ENCODE assay signal across 38 cellular contexts in the genomic region with DNA sequence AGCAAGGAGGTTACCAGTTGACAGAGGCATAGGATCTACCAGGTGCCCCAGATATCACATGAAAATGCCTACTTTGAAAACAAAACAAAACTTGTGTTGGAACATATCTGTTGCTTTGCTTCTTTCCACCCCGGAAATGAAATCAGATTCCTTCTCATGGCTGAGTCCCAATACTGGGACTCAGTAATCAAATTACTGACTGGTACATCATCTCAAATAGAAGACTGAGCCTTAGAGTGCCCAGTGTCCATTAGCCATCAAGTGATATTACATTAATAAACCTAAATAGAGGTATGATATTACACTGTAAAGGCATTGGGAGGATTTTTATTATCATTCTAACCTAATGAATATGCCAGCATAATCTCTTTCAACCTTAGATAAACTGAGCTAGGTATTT. TPM values are rescaled to one million over a fixed set of nuclear protein-coding genes. Genes with fewer than 3 reads are reported as not detected.
"Had no signal": no experiment of that assay in that cellular context is flagged by ENCODE, and none has a peak within 500 bp of the region (broad histone marks: within the 10 kb centered on the region; RNA-seq: fewer than 3 reads in every experiment).

No MANE protein-coding gene starts in this region.

- H3K4me1 Mint-ChIP-seq: activated B cell treated with CpG ODN at 0.5 μM for 24 hours, T-cell, T-helper 17 cell had no signal

- FAIRE-seq: astrocyte, RCC 7860 had no signal

- H3K27ac Mint-ChIP-seq: activated B cell treated with CpG ODN at 0.5 μM for 24 hours; activated CD4-positive, alpha-beta memory T cell treated with anti-CD3 and anti-CD28 coated beads for 36 hours; activated naive CD4-positive, alpha-beta T cell treated with anti-CD3 and anti-CD28 coated beads for 36 hours; activated naive CD4-positive, alpha-beta T cell treated with anti-CD3 and anti-CD28 coated beads, Interleukin-2, amount 50 U/mL, for 72 hours; activated T-helper 1 cell treated with anti-CD3 and anti-CD28 coated beads, Interleukin-12 subunit alpha, Interleukin-12 subunit beta, Interleukin-2, Interleukin-4 antibody, amounts not matched to agents 30 ng/mL and 10 ng/mL and 1 ng/mL, durations not matched to agents 14 hours and 24 hours and 36 hours; T-cell; T-helper 17 cell had no signal

- H3K9me3 Mint-ChIP-seq: activated B cell treated with CpG ODN at 0.5 μM for 24 hours; activated CD4-positive, alpha-beta memory T cell treated with anti-CD3 and anti-CD28 coated beads for 36 hours; activated naive CD4-positive, alpha-beta T cell treated with anti-CD3 and anti-CD28 coated beads for 36 hours; activated naive CD4-positive, alpha-beta T cell treated with anti-CD3 and anti-CD28 coated beads, Interleukin-2, amount 50 U/mL, for 72 hours; activated T-cell treated with anti-CD3 and anti-CD28 coated beads, Interleukin-2, amount 50 U/mL, for 4 hours; activated T-helper 1 cell treated with anti-CD3 and anti-CD28 coated beads, Interleukin-12 subunit alpha, Interleukin-12 subunit beta, Interleukin-2, Interleukin-4 antibody, amounts not matched to agents 30 ng/mL and 10 ng/mL and 1 ng/mL, durations not matched to agents 14 hours and 24 hours and 36 hours had no signal

- H3K4me2 ChIP-seq: PC-9 had no signal

- ATAC-seq: activated naive CD4-positive, alpha-beta T cell treated with anti-CD3 and anti-CD28 coated beads, Interleukin-2, amount 50 U/mL, for 72 hours; activated T-cell treated with anti-CD3 and anti-CD28 coated beads, Interleukin-2, amount 50 U/mL, for 4 hours; body of pancreas; Right ventricle myocardium inferior; SK-N-SH treated with all-trans-retinoic acid at 6 μM for 48 hours; T-cell; T-helper 17 cell had no signal

- H3K36me3 Mint-ChIP-seq: activated CD4-positive, alpha-beta memory T cell treated with anti-CD3 and anti-CD28 coated beads for 36 hours; activated naive CD4-positive, alpha-beta T cell treated with anti-CD3 and anti-CD28 coated beads, Interleukin-2, amount 50 U/mL, for 72 hours; T-cell had no signal

- H3K27me3 ChIP-seq: adrenal gland, body of pancreas had no signal

- H3K9me3 ChIP-seq: body of pancreas had no signal

- H3K36me3 ChIP-seq: adrenal gland had no signal

- H3K4me1 ChIP-seq: adrenal gland, body of pancreas had no signal

- H3K4me3 Mint-ChIP-seq: activated B cell treated with CpG ODN at 0.5 μM for 24 hours; activated CD4-positive, alpha-beta memory T cell treated with anti-CD3 and anti-CD28 coated beads for 36 hours; activated naive CD4-positive, alpha-beta T cell treated with anti-CD3 and anti-CD28 coated beads for 36 hours; activated T-cell treated with anti-CD3 and anti-CD28 coated beads, Interleukin-2, amount 50 U/mL, for 4 hours; activated T-helper 1 cell treated with anti-CD3 and anti-CD28 coated beads, Interleukin-12 subunit alpha, Interleukin-12 subunit beta, Interleukin-2, Interleukin-4 antibody, amounts not matched to agents 30 ng/mL and 10 ng/mL and 1 ng/mL, durations not matched to agents 14 hours and 24 hours and 36 hours; T-cell; T-helper 17 cell had no signal

- H3K4me3 ChIP-seq: adrenal gland, body of pancreas, PC-9 had no signal

- H3K27ac ChIP-seq: adrenal gland, body of pancreas, PC-9, RWPE1, VCaP had no signal

- DNase-seq: activated B cell treated with CpG ODN at 0.5 μM for 24 hours; activated CD4-positive, alpha-beta memory T cell treated with anti-CD3 and anti-CD28 coated beads for 36 hours; activated CD4-positive, alpha-beta T cell treated with anti-CD3 and anti-CD28 coated beads for 4 hours; activated CD4-positive, alpha-beta T cell treated with anti-CD3 and anti-CD28 coated beads, Interleukin-2, amount 50 U/mL, for 1 hour; activated CD4-positive, CD25-positive, alpha-beta regulatory T cell treated with anti-CD3 and anti-CD28 coated beads, Interleukin-2, amount 50 U/mL, for 72 hours; activated CD8-positive, alpha-beta memory T cell treated with anti-CD3 and anti-CD28 coated beads, Interleukin-2, amount 50 U/mL, for 4 hours; activated gamma-delta T cell treated with Interleukin-2 at 50 U/mL for 16 hours; activated naive CD4-positive, alpha-beta T cell treated with anti-CD3 and anti-CD28 coated beads for 36 hours; activated T-cell treated with anti-CD3 and anti-CD28 coated beads for 4 hours; activated T-cell treated with anti-CD3 and anti-CD28 coated beads, Interleukin-2, amount 50 U/mL, for 4 hours; adrenal gland; body of pancreas; NCI-H1092 treated with DMSO at 0.1 percent for 48 hours; NCI-H1417; NCI-H146; NCI-H187; NCI-H2029 treated with DMSO at 0.1 percent for 48 hours; NCI-H2107; NCI-H2171; NCI-H510A; NCI-H526; NCI-H748 treated with DMSO at 0.1 percent for 48 hours; NK-92 treated with Interleukin-12 subunit alpha and Interleukin-12 subunit beta, amount 100 ng/mL, for 24 hours; PC-9; SIG-M5; T-cell; T-helper 17 cell; T-helper 9 cell had no signal

RNA-seq across cellular contexts. Expression of a gene that starts 48.6 kb away (rescaled TPM):
- total RNA-seq: activated B cell treated with CpG ODN at 0.5 μM for 24 hours; activated CD4-positive, alpha-beta memory T cell treated with anti-CD3 and anti-CD28 coated beads for 36 hours; activated naive CD4-positive, alpha-beta T cell treated with anti-CD3 and anti-CD28 coated beads for 36 hours; activated naive CD4-positive, alpha-beta T cell treated with anti-CD3 and anti-CD28 coated beads, Interleukin-2, amount 50 U/mL, for 72 hours; activated T-cell treated with anti-CD3 and anti-CD28 coated beads, Interleukin-2, amount 50 U/mL, for 4 hours; activated T-helper 1 cell treated with anti-CD3 and anti-CD28 coated beads, Interleukin-12 subunit alpha, Interleukin-12 subunit beta, Interleukin-2, Interleukin-4 antibody, amounts not matched to agents 30 ng/mL and 10 ng/mL and 1 ng/mL, durations not matched to agents 14 hours and 24 hours and 36 hours; astrocyte; body of pancreas; OCI-LY7; PC-9; Right ventricle myocardium inferior; SK-MEL-5; T-cell had no signal
